Comparison of ENCODE assay signal across 8 cellular contexts in genomic region chr20:57391439-57392129, GRCh38. TPM values are rescaled to one million over a fixed set of nuclear protein-coding genes. Genes with fewer than 3 reads are reported as not detected.
DNase-seq lines count a peak whose midpoint lies in the region; ATAC-seq and TF ChIP-seq lines count a peak whose summit lies in the region.

No MANE protein-coding gene starts in this region.

- H3K9me3 ChIP-seq in ascending aorta = no peaks in the 10 kb centered on the region
- no peaks in the 10 kb centered on the region for H3K9me3 ChIP-seq in stomach

- H3K36me3 ChIP-seq in GM06990 (ENCODE audit: control insufficient read depth, insufficient read depth, low read length) (peaks cover 30% of the 10 kb centered on the region), ascending aorta (peaks cover 7% of the 10 kb centered on the region in 2 donors), stomach (peaks cover 9 to 38% (median 18%) of the 10 kb centered on the region in 4 donors)

- no peaks in the 10 kb centered on the region for H3K27me3 ChIP-seq in GM06990 (replicated peaks; ENCODE audit: control insufficient read depth, insufficient read depth, low read length)
- H3K27me3 ChIP-seq in ascending aorta = no peaks in the 10 kb centered on the region
- H3K27me3 ChIP-seq in stomach = no peaks in the 10 kb centered on the region

- peaks cover 6 to 49% of the 10 kb centered on the region in 2 donors for H3K4me1 ChIP-seq in ascending aorta
- H3K4me1 ChIP-seq in stomach = peaks cover 55 to 72% (median 68%) of the 10 kb centered on the region in 4 donors

- no peak for DNase-seq in GM06990 (ENCODE audit: extremely low read depth, insufficient read length)
- peak; percentile 34 for DNase-seq in NAMALWA (ENCODE audit: low spot score)
- no peak for DNase-seq in ascending aorta (ENCODE audit: low spot score in 2 of 2)
- peak; percentile 22 for DNase-seq in kidney tubule cell (ENCODE audit: low spot score)
- DNase-seq in stomach = peak; percentile 31
- DNase-seq in epidermal melanocyte (ENCODE audit: insufficient read length, low spot score) = no peak
- no peak for DNase-seq in SKM-1 treated with dmso at 0.1 percent for 144 hours (lab: John Stamatoyannopoulos, UW; ENCODE audit: unreplicated experiment)

- intact Hi-C loops in ascending aorta (cut with DNase I) (loop anchor here (2.0 to 10.0 kb wide), 4 partner anchors 67 to 303 kb away; no protein-coding TSS in a partner anchor), stomach (cut with DNase I; ENCODE audit: low total_unique reads) (no loop called here)

- TF ChIP-seq EP300 in stomach (IDR thresholded peaks at IDR 0.05) = no peak

- H3K27ac ChIP-seq in ascending aorta = peak overlapping the region; percentile 82 to 91
- peak overlapping the region; percentile 84 to 92 (median 88) for H3K27ac ChIP-seq in stomach

- peak overlapping the region; percentile 88 for H3K4me3 ChIP-seq in GM06990 (replicated peaks; ENCODE audit: low read depth, low read length)
- H3K4me3 ChIP-seq in ascending aorta = peak overlapping the region; percentile 79 to 83
- H3K4me3 ChIP-seq in stomach = peak overlapping the region; percentile 70 to 94 (median 83)

- peak; percentile 10 for ATAC-seq in GM21576 (IDR thresholded peaks at IDR 0.05; ENCODE audit: unreplicated experiment)

- no peak for TF ChIP-seq POLR2A in stomach (IDR thresholded peaks at IDR 0.05)

- 0 to 2% (median 1%) methylated on average over 14 to 87 of the region's 91 CpGs for WGBS in stomach, 5 donors

- TF ChIP-seq CTCF in GM06990 (IDR thresholded peaks at IDR 0.05; ENCODE audit: insufficient read depth, low read length, poor library complexity, severe bottlenecking) (no peak), ascending aorta (IDR thresholded peaks at IDR 0.05) (no peak), stomach (IDR thresholded peaks at IDR 0.05) (no peak)

RNA-seq across cellular contexts. Expression of gene RBM38, which starts 0.4 kb away (rescaled TPM):
- total RNA-seq in ascending aorta (24.6 TPM), stomach (10 to 100 TPM in 4 of 5 donors, 1 to 10 TPM in 1; 5.3 to 37.8 (median 13.6) TPM)
- 10 to 100 TPM; 15.8 to 25.2 (median 17.0) TPM for polyA plus RNA-seq in stomach

RNA-seq across cellular contexts. Expression of gene RAE1, which starts 40.5 kb away (rescaled TPM):
- total RNA-seq in ascending aorta (9.5 TPM), stomach (10 to 100 TPM in 4 of 5 donors, 1 to 10 TPM in 1; 6.4 to 65.6 (median 16.7) TPM)
- polyA plus RNA-seq in stomach = 10 to 100 TPM; 11.3 to 14.2 (median 12.1) TPM

Comparison
In these comparisons a context has a peak if more than half of its experiments do, and no peak if none do; other contexts are left out.
1. DNase-seq: peak in NAMALWA (single experiment), kidney tubule cell (single experiment) and stomach (single experiment); none in GM06990 (single experiment), ascending aorta (0 of 2), epidermal melanocyte (single experiment) and SKM-1 treated with dmso at 0.1 percent for 144 hours (single experiment).
2. Peak in every context shown above with its lines, with median percentiles within 50 percentile points of each other: H3K4me3 ChIP-seq.